In the genomic region with DNA sequence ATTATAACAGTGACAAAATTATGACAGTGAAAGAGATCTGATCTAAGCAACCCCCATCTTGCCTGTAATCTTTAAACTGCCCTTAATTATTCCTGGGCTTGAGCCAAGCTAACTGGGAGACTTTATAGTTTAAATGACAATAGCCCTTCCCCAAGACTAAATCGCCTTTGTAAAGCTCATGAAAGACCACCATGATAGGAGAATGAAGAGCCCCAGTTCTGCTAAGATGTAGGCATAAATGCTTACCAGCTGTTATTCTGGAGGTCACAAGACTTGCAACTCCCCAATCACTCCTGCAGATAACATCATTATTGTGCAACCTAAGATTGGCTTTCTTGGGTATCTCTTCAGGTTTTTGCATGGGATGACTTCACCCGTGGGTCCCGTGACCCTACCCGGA, we compare ENCODE assay signal across 20 cellular contexts.
DNase-seq lines count a peak whose midpoint lies in the region; ATAC-seq and TF ChIP-seq lines count a peak whose summit lies in the region.
"Had no signal": no experiment of that assay in that cellular context is flagged by ENCODE, and none has a peak within 500 bp of the region (broad histone marks: within the 10 kb centered on the region; RNA-seq: fewer than 3 reads in every experiment).

No MANE protein-coding gene starts in this region.

- H3K36me3 Mint-ChIP-seq in activated CD4-positive, alpha-beta memory T cell treated with anti-CD3 and anti-CD28 coated beads, Interleukin-2, amount 10 ng/mL, durations not matched to agents 7 days and 5 days (ENCODE audit: low read depth) = no peaks in the 10 kb centered on the region
- H3K36me3 Mint-ChIP-seq: CD8-positive, alpha-beta memory T cell had no signal

- no peak overlapping the region for H3K4me3 Mint-ChIP-seq in activated CD4-positive, alpha-beta memory T cell treated with anti-CD3 and anti-CD28 coated beads, Interleukin-2, amount 10 ng/mL, durations not matched to agents 7 days and 5 days
- H3K4me3 Mint-ChIP-seq: CD8-positive, alpha-beta memory T cell had no signal

- POLR2A ChIA-PET in activated CD4-positive, alpha-beta memory T cell treated with anti-CD3 and anti-CD28 coated beads, Interleukin-2, amount 10 ng/mL, durations not matched to agents 7 days and 5 days (lab: Charles Lee) = no interaction called here

- DNase-seq in NCI-H748 (lab: John Stamatoyannopoulos, UW; ENCODE audit: unreplicated experiment) (peak; percentile 4), NCI-H748 treated with DMSO at 0.1 percent for 48 hours (lab: John Stamatoyannopoulos, UW) (no peak), iPS DF 4.7 (ENCODE audit: extremely low read depth, low spot score) (peak; percentile 36), right atrium auricular region (ENCODE audit: low spot score) (no peak)
- DNase-seq in activated CD4-positive, alpha-beta memory T cell treated with anti-CD3 and anti-CD28 coated beads, Interleukin-2, amount 10 ng/mL, durations not matched to agents 7 days and 5 days = no peak
- DNase-seq: 8988T; AML-193; C1 segment of cervical spinal cord; Calu3; CD8-positive, alpha-beta memory T cell; DMS153; IMR-90; NCI-H1417; NCI-H187; NCI-H446; NCI-H526 had no signal

- H3K27ac ChIP-seq in HUES48 (ENCODE audit: low read depth, low read length) = peak overlapping the region; percentile 66
- no peak overlapping the region for H3K27ac ChIP-seq in right atrium auricular region
- H3K27ac ChIP-seq: KMS-11 had no signal

- H3K36me3 ChIP-seq in HUES48 (ENCODE audit: control insufficient read depth, insufficient read depth, low read length) (no peaks in the 10 kb centered on the region), right atrium auricular region (no peaks in the 10 kb centered on the region)

- no peak for TF ChIP-seq CTCF in right atrium auricular region (IDR thresholded peaks at IDR 0.05)

- H3K9me3 ChIP-seq in HUES48 (ENCODE audit: control insufficient read depth, insufficient read depth, low read length) (peaks cover 7% of the 10 kb centered on the region), right atrium auricular region (no peaks in the 10 kb centered on the region)

- peaks cover 12% of the 10 kb centered on the region for H3K9me3 Mint-ChIP-seq in activated CD4-positive, alpha-beta memory T cell treated with anti-CD3 and anti-CD28 coated beads, Interleukin-2, amount 10 ng/mL, durations not matched to agents 7 days and 5 days

- H3K4me1 Mint-ChIP-seq in activated CD4-positive, alpha-beta memory T cell treated with anti-CD3 and anti-CD28 coated beads, Interleukin-2, amount 10 ng/mL, durations not matched to agents 7 days and 5 days = no peaks in the 10 kb centered on the region
- H3K4me1 Mint-ChIP-seq: CD8-positive, alpha-beta memory T cell had no signal

- H3K27me3 Mint-ChIP-seq in activated CD4-positive, alpha-beta memory T cell treated with anti-CD3 and anti-CD28 coated beads, Interleukin-2, amount 10 ng/mL, durations not matched to agents 7 days and 5 days = no peaks in the 10 kb centered on the region
- H3K27me3 Mint-ChIP-seq: CD8-positive, alpha-beta memory T cell had no signal

- H3K4me3 ChIP-seq in HUES48 (ENCODE audit: low read depth, low read length) (peak overlapping the region; percentile 20; the same call in 1 of the 2 replicates), right atrium auricular region (no peak overlapping the region)

- CTCF ChIA-PET in activated CD4-positive, alpha-beta memory T cell treated with anti-CD3 and anti-CD28 coated beads, Interleukin-2, amount 10 ng/mL, durations not matched to agents 7 days and 5 days (lab: Charles Lee) = no interaction called here

- H3K9ac ChIP-seq in HUES48 (ENCODE audit: low read depth, low read length) = no peak overlapping the region
- H3K9ac ChIP-seq: KMS-11 had no signal

- ATAC-seq in GM18519 (IDR thresholded peaks at IDR 0.05; ENCODE audit: low FRiP score, unreplicated experiment) = no peak
- ATAC-seq: SK-N-SH treated with all-trans-retinoic acid at 6 μM for 48 hours had no signal

- H3K27ac Mint-ChIP-seq in activated CD4-positive, alpha-beta memory T cell treated with anti-CD3 and anti-CD28 coated beads, Interleukin-2, amount 10 ng/mL, durations not matched to agents 7 days and 5 days = no peak overlapping the region
- H3K27ac Mint-ChIP-seq: CD8-positive, alpha-beta memory T cell had no signal

- peaks cover 13% of the 10 kb centered on the region for H3K4me1 ChIP-seq in HUES48 (ENCODE audit: control insufficient read depth, insufficient read depth, low read length)
- no peaks in the 10 kb centered on the region for H3K4me1 ChIP-seq in right atrium auricular region

- H3K27me3 ChIP-seq in HUES48 (ENCODE audit: control insufficient read depth, insufficient read depth, low read length) = no peaks in the 10 kb centered on the region
- no peaks in the 10 kb centered on the region for H3K27me3 ChIP-seq in right atrium auricular region

Comparison
In these comparisons a context has a peak if more than half of its experiments do, and no peak if none do; other contexts are left out.
1. DNase-seq: peak in NCI-H748 (single experiment) and iPS DF 4.7 (single experiment); none in NCI-H748 treated with DMSO at 0.1 percent for 48 hours (single experiment), right atrium auricular region (single experiment) and activated CD4-positive, alpha-beta memory T cell treated with anti-CD3 and anti-CD28 coated beads, Interleukin-2, amount 10 ng/mL, durations not matched to agents 7 days and 5 days (single experiment).